In the genomic region with DNA sequence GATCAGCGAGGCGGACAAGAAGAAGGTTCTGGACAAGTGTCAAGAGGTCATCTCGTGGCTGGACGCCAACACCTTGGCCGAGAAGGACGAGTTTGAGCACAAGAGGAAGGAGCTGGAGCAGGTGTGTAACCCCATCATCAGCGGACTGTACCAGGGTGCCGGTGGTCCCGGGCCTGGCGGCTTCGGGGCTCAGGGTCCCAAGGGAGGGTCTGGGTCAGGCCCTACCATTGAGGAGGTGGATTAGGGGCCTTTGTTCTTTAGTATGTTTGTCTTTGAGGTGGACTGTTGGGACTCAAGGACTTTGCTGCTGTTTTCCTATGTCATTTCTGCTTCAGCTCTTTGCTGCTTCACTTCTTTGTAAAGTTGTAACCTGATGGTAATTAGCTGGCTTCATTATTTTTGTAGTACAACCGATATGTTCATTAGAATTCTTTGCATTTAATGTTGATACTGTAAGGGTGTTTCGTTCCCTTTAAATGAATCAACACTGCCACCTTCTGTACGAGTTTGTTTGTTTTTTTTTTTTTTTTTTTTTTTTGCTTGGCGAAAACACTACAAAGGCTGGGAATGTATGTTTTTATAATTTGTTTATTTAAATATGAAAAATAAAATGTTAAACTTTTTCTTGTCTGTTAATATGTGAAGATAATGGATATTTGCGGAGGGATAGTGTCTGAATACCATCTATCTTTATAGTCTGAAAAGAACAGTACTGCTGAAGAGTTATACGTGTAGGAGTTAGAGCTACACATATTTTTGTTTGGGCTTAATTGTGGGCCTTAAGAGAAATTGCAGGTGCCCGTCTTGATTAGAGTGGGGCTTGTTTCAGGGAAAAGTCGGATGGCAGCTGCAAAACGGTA, we compare ENCODE assay signal across 8 cellular contexts. TPM values are rescaled to one million over a fixed set of nuclear protein-coding genes. Genes with fewer than 3 reads are reported as not detected.
DNase-seq lines count a peak whose midpoint lies in the region; ATAC-seq and TF ChIP-seq lines count a peak whose summit lies in the region.

No MANE protein-coding gene starts in this region.

- H3K79me1 ChIP-seq in H9 (ENCODE audit: insufficient read depth, low read depth, low read length, poor library complexity, severe bottlenecking) = no peaks in the 10 kb centered on the region

- intact Hi-C loops in lower leg skin (cut with DNase I; ENCODE audit: low total_unique reads) = no loop called here
- intact Hi-C loops in thyroid gland (cut with DNase I) = loop anchor here (5.0 to 10.0 kb wide), 2 partner anchors 105 to 148 kb away; a partner anchor contains a TSS

- H3K36me3 ChIP-seq in BLaER1 treated with 17β-estradiol and CSF1 and Interleukin-3, amounts not matched to agents 10 nM and 100 nM = peaks cover 0 to 9% (median 0%) of the 10 kb centered on the region in 11 experiments; a peak in 4 of 22 replicates
- H3K36me3 ChIP-seq in OCI-LY1 (ENCODE audit: insufficient read depth, low read length) = peaks cover 1% of the 10 kb centered on the region; the same call in 1 of the 2 replicates
- no peaks in the 10 kb centered on the region for H3K36me3 ChIP-seq in thyroid gland

- H3K4ac ChIP-seq in H9 (ENCODE audit: low read depth, low read length) = no peak overlapping the region

- peaks cover 44 to 54% (median 52%) of the 10 kb centered on the region in 10 experiments for H3K4me1 ChIP-seq in BLaER1 treated with 17β-estradiol and CSF1 and Interleukin-3, amounts not matched to agents 10 nM and 100 nM
- H3K4me1 ChIP-seq in H9 (ENCODE audit: insufficient read depth, low read length) (peaks cover 2% of the 10 kb centered on the region; the same call in 1 of the 2 replicates), OCI-LY1 (ENCODE audit: insufficient read depth, low read length, severe bottlenecking) (peaks cover 53% of the 10 kb centered on the region), thyroid gland (peaks cover 27 to 29% of the 10 kb centered on the region in 2 donors)

- H2BK20ac ChIP-seq in H9 (ENCODE audit: low read depth, low read length, poor library complexity, severe bottlenecking) = no peak overlapping the region

- H3K27me3 ChIP-seq in BLaER1 treated with 17β-estradiol and CSF1 and Interleukin-3, amounts not matched to agents 10 nM and 100 nM = no peaks in the 10 kb centered on the region
- H3K27me3 ChIP-seq in H9 (ENCODE audit: insufficient read depth, low read length) (no peaks in the 10 kb centered on the region), OCI-LY1 (ENCODE audit: insufficient read depth, low read length) (no peaks in the 10 kb centered on the region), thyroid gland (no peaks in the 10 kb centered on the region)

- no peak overlapping the region for H2BK5ac ChIP-seq in H9 (ENCODE audit: insufficient read length, low read length)

- no peak overlapping the region for H3K56ac ChIP-seq in H9 (ENCODE audit: insufficient read length, low read depth, low read length)

- H2AFZ ChIP-seq in H9 (ENCODE audit: low read length) (no peak overlapping the region), OCI-LY1 (ENCODE audit: low read length) (no peak overlapping the region)

- peak overlapping the region; percentile 92 to 99 (median 96) for H3K4me2 ChIP-seq in BLaER1 treated with 17β-estradiol and CSF1 and Interleukin-3, amounts not matched to agents 10 nM and 100 nM
- H3K4me2 ChIP-seq in H9 (ENCODE audit: insufficient read depth, insufficient read length, low read length) (peak overlapping the region; percentile 61), OCI-LY1 (ENCODE audit: low read length) (peak overlapping the region; percentile 88)

- 0 out of 7 replicates have a peak overlapping the region, but pooled peaks of 1 of the 3 experiments have one; percentile 5 for H3K27ac Mint-ChIP-seq in H9

- no peak overlapping the region for H3K23ac ChIP-seq in H9 (ENCODE audit: insufficient read length, low read depth, low read length)

- H2BK120ac ChIP-seq in H9 (ENCODE audit: low read depth, low read length, poor library complexity, severe bottlenecking) = no peak overlapping the region

- no peaks in the 10 kb centered on the region; a peak in 2 of 5 replicates for H3K9me3 Mint-ChIP-seq in H9

- WGBS in H9 (ENCODE audit: extremely low coverage, insufficient read length, low lambda C conversion rate) = 100% methylated on average over 1 of the region's 20 CpGs
- 0% methylated on average over 18 of the region's 20 CpGs for WGBS in lower leg skin, 2 donors
- 0 to 1% methylated on average over 16 to 20 of the region's 20 CpGs for WGBS in thyroid gland, 2 donors

- H3K27me3 Mint-ChIP-seq in H9 (ENCODE audit: low read depth) = peaks cover 4% of the 10 kb centered on the region

- peaks cover 16% of the 10 kb centered on the region for H3F3A ChIP-seq in OCI-LY1 (ENCODE audit: insufficient read depth, low read length)

- peaks cover 0 to 26% (median 5%) of the 10 kb centered on the region in 11 experiments; a peak in 12 of 22 replicates for H4K20me1 ChIP-seq in BLaER1 treated with 17β-estradiol and CSF1 and Interleukin-3, amounts not matched to agents 10 nM and 100 nM
- H4K20me1 ChIP-seq in H9 (ENCODE audit: control insufficient read depth, insufficient read depth, insufficient read length) (no peaks in the 10 kb centered on the region), OCI-LY1 (ENCODE audit: insufficient read depth, low read length) (no peaks in the 10 kb centered on the region)

- H2BK12ac ChIP-seq in H9 (ENCODE audit: insufficient read length, low read depth, low read length) = no peak overlapping the region

- H3T11ph ChIP-seq in H9 (ENCODE audit: low read length) = no peak overlapping the region

- H3K36me3 Mint-ChIP-seq in H9 (ENCODE audit: insufficient read depth in 1 of 3, low read depth in 3 of 3) = peaks cover 1 to 4% (median 2%) of the 10 kb centered on the region in 3 experiments; a peak in 6 of 7 replicates

- peak overlapping the region; percentile 69 to 98 (median 79) for H3K9ac ChIP-seq in BLaER1 treated with 17β-estradiol and CSF1 and Interleukin-3, amounts not matched to agents 10 nM and 100 nM
- H3K9ac ChIP-seq in H9 (ENCODE audit: extremely low read depth, insufficient read length, low read length) = peak overlapping the region; percentile 52
- peak overlapping the region; percentile 75 for H3K9ac ChIP-seq in OCI-LY1 (ENCODE audit: low read length)

- H2BK15ac ChIP-seq in H9 (ENCODE audit: low read depth, low read length) = no peak overlapping the region

- no peak overlapping the region for H4K5ac ChIP-seq in H9 (ENCODE audit: insufficient read length, low read depth, low read length)

- peaks cover 31 to 32% of the 10 kb centered on the region in 2 experiments for H3K4me1 Mint-ChIP-seq in H9

- H3K27ac ChIP-seq in BLaER1 treated with 17β-estradiol and CSF1 and Interleukin-3, amounts not matched to agents 10 nM and 100 nM = peak overlapping the region; percentile 31 to 96 (median 68); a peak in 20 of 22 replicates
- H3K27ac ChIP-seq in H9 (ENCODE audit: insufficient read length, low read depth, low read length) (no peak overlapping the region), OCI-LY1 (ENCODE audit: low read depth, low read length, poor library complexity, severe bottlenecking) (peak overlapping the region; percentile 97), thyroid gland (peak overlapping the region; percentile 11 to 92 (median 92))

- TF ChIP-seq POLR2A in lower leg skin (IDR thresholded peaks at IDR 0.05) (no peak), thyroid gland (IDR thresholded peaks at IDR 0.05) (peak in 1 of 2 donors; percentile 7)

- H3K4me3 ChIP-seq in BLaER1 treated with 17β-estradiol and CSF1 and Interleukin-3, amounts not matched to agents 10 nM and 100 nM = peak overlapping the region; percentile 68 to 80 (median 76)
- H3K4me3 ChIP-seq in OCI-LY1 (ENCODE audit: low read depth, low read length, poor library complexity, severe bottlenecking) (peak overlapping the region; percentile 75), lower leg skin (ENCODE audit: low read depth, poor library complexity, severe bottlenecking) (peak overlapping the region; percentile 36), thyroid gland (replicated peaks in 1 of 3) (peak overlapping the region in 2 of 3 donors; percentile 32 to 54)

- DNase-seq in H9 (no peak), lower leg skin (ENCODE audit: low spot score in 2 of 2) (no peak), thyroid gland (peak; percentile 29 to 31)
- peak; percentile 60 for DNase-seq in central memory CD4-positive, alpha-beta T cell

- no peak overlapping the region for H3K18ac ChIP-seq in H9 (ENCODE audit: insufficient read length, low read depth, low read length)

- ATAC-seq in GM21447 (IDR thresholded peaks at IDR 0.05; ENCODE audit: unreplicated experiment) (no peak), HG03196 (IDR thresholded peaks at IDR 0.05; ENCODE audit: unreplicated experiment) (no peak)

- no peak overlapping the region for H2AK5ac ChIP-seq in H9 (ENCODE audit: insufficient read length, low read length)

- H4K8ac ChIP-seq in H9 (replicated peaks; ENCODE audit: insufficient read length, low read depth, low read length) = no peak overlapping the region

- H3K14ac ChIP-seq in H9 (ENCODE audit: insufficient read depth, low read length) = no peak overlapping the region

- no peak overlapping the region for H4K91ac ChIP-seq in H9 (ENCODE audit: insufficient read length, low read depth, low read length)

- H3K4me3 Mint-ChIP-seq in H9 = peak overlapping the region; percentile 79 to 88

- H3K23me2 ChIP-seq in H9 (ENCODE audit: insufficient read length, low read depth, low read length, poor library complexity, severe bottlenecking) = peaks cover 16% of the 10 kb centered on the region

- no peaks in the 10 kb centered on the region for H3K9me3 ChIP-seq in BLaER1 treated with 17β-estradiol and CSF1 and Interleukin-3, amounts not matched to agents 10 nM and 100 nM (replicated peaks in 1 of 11)
- H3K9me3 ChIP-seq in H9 (ENCODE audit: control insufficient read depth, low read depth, low read length) (no peaks in the 10 kb centered on the region), OCI-LY1 (ENCODE audit: low read length) (no peaks in the 10 kb centered on the region), thyroid gland (no peaks in the 10 kb centered on the region)

- peak; percentile 70; the same call in 2 of the 3 replicates for TF ChIP-seq CTCF in H9 (conservative IDR thresholded peaks at IDR 0.05)
- TF ChIP-seq CTCF in OCI-LY1 (IDR thresholded peaks at IDR 0.05; ENCODE audit: low read length) = peak; percentile 56
- no peak for TF ChIP-seq CTCF in lower leg skin (IDR thresholded peaks at IDR 0.05)
- peak in 3 of 6 experiments; percentile 39 to 89 (median 57) for TF ChIP-seq CTCF in thyroid gland (IDR thresholded peaks at IDR 0.05)

- H3K79me2 ChIP-seq in H9 (ENCODE audit: insufficient read depth, low read length) = peaks cover 6% of the 10 kb centered on the region; the same call in 1 of the 2 replicates
- peaks cover 27% of the 10 kb centered on the region for H3K79me2 ChIP-seq in OCI-LY1 (ENCODE audit: insufficient read depth, low read length)

- H3K9me2 ChIP-seq in OCI-LY1 (ENCODE audit: low read depth, low read length) = no peaks in the 10 kb centered on the region

RNA-seq across cellular contexts. Expression of a gene that starts 2.3 kb away (rescaled TPM):
- total RNA-seq in H9 (2021) (85.1 and 90.5 TPM in 2 replicates), lower leg skin (100 to 1,000 TPM; 378 to 549 (median 420) TPM), thyroid gland (100 to 1,000 TPM; 194 to 330 (median 256) TPM)

RNA-seq across cellular contexts. Expression of a gene that starts 14.5 kb away (rescaled TPM):
- 51.2 and 51.7 TPM in 2 replicates for total RNA-seq in H9 (2021)
- total RNA-seq in lower leg skin = 100 to 1,000 TPM; 237 to 342 (median 321) TPM
- 100 to 1,000 TPM; 148 to 320 (median 190) TPM for total RNA-seq in thyroid gland

RNA-seq across cellular contexts. Expression of a gene that starts 14.8 kb away (rescaled TPM):
- total RNA-seq in H9 (2021) = 1.6 and 2.5 TPM in 2 replicates
- total RNA-seq in lower leg skin = 1 to 10 TPM; 1.3 to 2.3 (median 1.8) TPM
- 1 to 10 TPM; 3.5 to 4.1 (median 3.9) TPM for total RNA-seq in thyroid gland

RNA-seq across cellular contexts. Expression of a gene that starts 23.1 kb away (rescaled TPM):
- 114 and 123 TPM in 2 replicates for total RNA-seq in H9 (2021)
- total RNA-seq in lower leg skin = 10 to 100 TPM; 24.7 to 34.5 (median 28.7) TPM
- total RNA-seq in thyroid gland = 10 to 100 TPM; 29.2 to 48.4 (median 36.5) TPM

RNA-seq across cellular contexts. Expression of a gene that starts 32.8 kb away (rescaled TPM):
- total RNA-seq in H9 (2021) (35.1 and 36.2 TPM in 2 replicates), lower leg skin (10 to 100 TPM; 29.1 to 47.6 (median 39.6) TPM), thyroid gland (10 to 100 TPM; 54.4 to 98.1 (median 65.9) TPM)

Comparison
In these comparisons a context has a peak if more than half of its experiments do, and no peak if none do; other contexts are left out.
1. DNase-seq: peak in central memory CD4-positive, alpha-beta T cell (single experiment) and thyroid gland (2 of 2); none in H9 (single experiment) and lower leg skin (0 of 2).
2. CTCF ChIP-seq: peak in H9 (single experiment) and OCI-LY1 (single experiment); none in lower leg skin (0 of 3).
3. Peak in every context shown above with its lines, with median percentiles within 50 percentile points of each other: H3K4me2 ChIP-seq, H3K4me3 ChIP-seq and H3K9ac ChIP-seq.